17 cellular contexts compared by ENCODE assay signal in the genomic region with DNA sequence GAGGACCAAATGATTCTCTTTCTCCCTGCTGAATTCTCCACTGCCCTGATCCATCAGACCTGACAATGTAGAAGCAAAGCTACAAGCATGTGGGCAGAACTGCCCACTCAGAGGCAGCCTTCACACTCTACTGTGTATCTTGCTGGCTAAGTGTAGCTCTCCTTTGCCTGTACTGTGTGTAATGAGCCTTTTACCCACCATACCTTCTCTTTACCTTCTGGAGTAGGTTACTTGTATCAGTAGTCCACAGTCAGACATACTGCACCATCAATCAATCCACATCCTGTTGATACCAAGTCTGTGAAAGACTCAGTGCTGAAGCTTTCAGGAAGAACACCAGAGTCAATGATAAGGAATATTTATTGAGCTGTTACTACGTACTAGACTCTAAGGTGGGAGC.
A peak's percentile ranks its signal among the peaks of the same experiment; 100 is the strongest.
DNase-seq lines count a peak whose midpoint lies in the region; ATAC-seq lines count a peak whose summit lies in the region.
"Had no signal": no experiment of that assay in that cellular context is flagged by ENCODE, and none has a peak within 500 bp of the region (broad histone marks: within the 10 kb centered on the region; RNA-seq: fewer than 3 reads in every experiment).

No MANE protein-coding gene starts in this region.

- no peak overlapping the region for H3K27ac Mint-ChIP-seq in activated naive CD8-positive, alpha-beta T cell treated with anti-CD3 and anti-CD28 coated beads, Interleukin-2, amount 10 ng/mL, durations not matched to agents 7 days and 5 days
- no peak overlapping the region for H3K27ac Mint-ChIP-seq in activated naive CD8-positive, alpha-beta T cell treated with anti-CD3 and anti-CD28 coated beads for 36 hours
- no peak overlapping the region for H3K27ac Mint-ChIP-seq in central memory CD8-positive, alpha-beta T cell (ENCODE audit: low read depth)

- H3K4me3 Mint-ChIP-seq in activated naive CD8-positive, alpha-beta T cell treated with anti-CD3 and anti-CD28 coated beads, Interleukin-2, amount 10 ng/mL, durations not matched to agents 7 days and 5 days = no peak overlapping the region
- H3K4me3 Mint-ChIP-seq in activated naive CD8-positive, alpha-beta T cell treated with anti-CD3 and anti-CD28 coated beads for 36 hours = no peak overlapping the region
- H3K4me3 Mint-ChIP-seq in central memory CD8-positive, alpha-beta T cell = no peak overlapping the region

- no peaks in the 10 kb centered on the region for H3K36me3 Mint-ChIP-seq in activated naive CD8-positive, alpha-beta T cell treated with anti-CD3 and anti-CD28 coated beads, Interleukin-2, amount 10 ng/mL, durations not matched to agents 7 days and 5 days
- H3K36me3 Mint-ChIP-seq in activated naive CD8-positive, alpha-beta T cell treated with anti-CD3 and anti-CD28 coated beads for 36 hours = no peaks in the 10 kb centered on the region
- H3K36me3 Mint-ChIP-seq in central memory CD8-positive, alpha-beta T cell (ENCODE audit: insufficient read depth) = no peaks in the 10 kb centered on the region

- peaks cover 2% of the 10 kb centered on the region for H3K9me3 Mint-ChIP-seq in activated naive CD8-positive, alpha-beta T cell treated with anti-CD3 and anti-CD28 coated beads, Interleukin-2, amount 10 ng/mL, durations not matched to agents 7 days and 5 days
- H3K9me3 Mint-ChIP-seq in activated naive CD8-positive, alpha-beta T cell treated with anti-CD3 and anti-CD28 coated beads for 36 hours = peaks cover 9% of the 10 kb centered on the region
- H3K9me3 Mint-ChIP-seq in central memory CD8-positive, alpha-beta T cell = no peaks in the 10 kb centered on the region

- DNase-seq in activated CD4-positive, CD25-positive, alpha-beta regulatory T cell treated with anti-CD3 and anti-CD28 coated beads, Interleukin-2, amount 50 U/mL, for 72 hours = no peak
- no peak for DNase-seq in activated naive CD8-positive, alpha-beta T cell treated with anti-CD3 and anti-CD28 coated beads, Interleukin-2, amount 10 ng/mL, durations not matched to agents 7 days and 5 days
- no peak for DNase-seq in activated naive CD8-positive, alpha-beta T cell treated with anti-CD3 and anti-CD28 coated beads for 36 hours
- no peak for DNase-seq in central memory CD8-positive, alpha-beta T cell (ENCODE audit: low spot score in 2 of 2)
- DNase-seq in NCI-H1092 (lab: John Stamatoyannopoulos, UW) = no peak
- DNase-seq in inferior parietal cortex (ENCODE audit: extremely low spot score) = no peak
- DNase-seq: AML-193; Caco-2; GDM1; NCI-H1105; NCI-H2081; NCI-H2171 treated with DMSO at 0.1 percent for 48 hours; NK-92 treated with Interleukin-12 subunit alpha and Interleukin-12 subunit beta, amount 100 ng/mL, for 24 hours had no signal

- POLR2A ChIA-PET in activated naive CD8-positive, alpha-beta T cell treated with anti-CD3 and anti-CD28 coated beads, Interleukin-2, amount 10 ng/mL, durations not matched to agents 7 days and 5 days (lab: Charles Lee) = no interaction called here

- peak; percentile 30 to 44 for ATAC-seq in activated CD4-positive, CD25-positive, alpha-beta regulatory T cell treated with anti-CD3 and anti-CD28 coated beads, Interleukin-2, amount 50 U/mL, for 24 hours
- ATAC-seq in activated naive CD8-positive, alpha-beta T cell treated with anti-CD3 and anti-CD28 coated beads, Interleukin-2, amount 10 ng/mL, durations not matched to agents 7 days and 5 days (ENCODE audit: low read depth) = peak; percentile 56
- ATAC-seq in central memory CD8-positive, alpha-beta T cell (replicated peaks; ENCODE audit: extremely low read depth, poor library complexity, severe bottlenecking) = peak; percentile 58
- ATAC-seq in HG02759 (IDR thresholded peaks at IDR 0.05; ENCODE audit: unreplicated experiment) = no peak
- ATAC-seq: K562, Right ventricle myocardium inferior had no signal

- H3K4me1 Mint-ChIP-seq in activated naive CD8-positive, alpha-beta T cell treated with anti-CD3 and anti-CD28 coated beads, Interleukin-2, amount 10 ng/mL, durations not matched to agents 7 days and 5 days = peaks cover 6% of the 10 kb centered on the region
- peaks cover 5% of the 10 kb centered on the region for H3K4me1 Mint-ChIP-seq in activated naive CD8-positive, alpha-beta T cell treated with anti-CD3 and anti-CD28 coated beads for 36 hours
- peaks cover 5% of the 10 kb centered on the region for H3K4me1 Mint-ChIP-seq in central memory CD8-positive, alpha-beta T cell

- no peaks in the 10 kb centered on the region for H3K27me3 Mint-ChIP-seq in activated naive CD8-positive, alpha-beta T cell treated with anti-CD3 and anti-CD28 coated beads, Interleukin-2, amount 10 ng/mL, durations not matched to agents 7 days and 5 days
- no peaks in the 10 kb centered on the region for H3K27me3 Mint-ChIP-seq in activated naive CD8-positive, alpha-beta T cell treated with anti-CD3 and anti-CD28 coated beads for 36 hours
- peaks cover 12% of the 10 kb centered on the region for H3K27me3 Mint-ChIP-seq in central memory CD8-positive, alpha-beta T cell
